ENCODE assay signal across 24 cellular contexts in the genomic region with DNA sequence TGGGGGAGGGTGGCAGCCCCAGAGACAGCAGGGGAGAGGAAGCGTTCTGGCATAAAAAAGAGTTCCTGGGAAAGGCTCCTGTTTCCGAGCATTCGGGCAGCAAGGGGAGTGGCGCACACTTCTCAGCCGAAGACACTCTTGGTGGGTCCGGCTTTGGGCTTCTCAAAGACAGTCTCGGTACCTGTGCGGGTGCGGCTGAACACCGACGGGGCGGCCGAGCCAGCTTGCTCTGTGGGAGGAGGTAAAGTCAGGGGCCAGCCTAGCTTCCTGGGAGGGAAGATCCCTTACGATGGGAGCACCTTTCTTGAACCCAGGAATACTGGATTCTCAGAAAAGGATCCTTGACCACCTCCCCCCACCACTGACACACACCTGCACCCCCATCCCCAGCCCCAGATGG. TPM values are rescaled to one million over a fixed set of nuclear protein-coding genes. Genes with fewer than 3 reads are reported as not detected.
"Had no signal": no experiment of that assay in that cellular context is flagged by ENCODE, and none has a peak within 500 bp of the region (broad histone marks: within the 10 kb centered on the region; RNA-seq: fewer than 3 reads in every experiment).

No MANE protein-coding gene starts in this region.

- H3K4me3 ChIP-seq: sigmoid colon, suprapubic skin, transverse colon had no signal

- H3K9me3 Mint-ChIP-seq: immature natural killer cell; naive B cell; nephron; stimulated activated effector memory CD8-positive, alpha-beta T cell treated with anti-CD3 and anti-CD28 coated beads, Interleukin-12 subunit alpha, Interleukin-12 subunit beta, amount 100 ng/mL, for 72 hours had no signal

- H3K9me3 ChIP-seq: heart right ventricle, sigmoid colon, suprapubic skin, transverse colon had no signal

- H3K27ac ChIP-seq: sigmoid colon, suprapubic skin, transverse colon had no signal

- H3K4me3 Mint-ChIP-seq: immature natural killer cell; naive B cell; stimulated activated effector memory CD8-positive, alpha-beta T cell treated with anti-CD3 and anti-CD28 coated beads, Interleukin-12 subunit alpha, Interleukin-12 subunit beta, amount 100 ng/mL, for 72 hours had no signal

- ATAC-seq: esophagus mucosa; heart right ventricle; stimulated activated effector memory CD8-positive, alpha-beta T cell treated with anti-CD3 and anti-CD28 coated beads, Interleukin-12 subunit alpha, Interleukin-12 subunit beta, amount 100 ng/mL, for 72 hours; stimulated activated naive CD8-positive, alpha-beta T cell treated with anti-CD3 and anti-CD28 coated beads, Interleukin-15, Interleukin-2, amounts not matched to agents 100 U/mL and 50 U/mL, for 24 hours had no signal

- H3K36me3 ChIP-seq: transverse colon had no signal

- H3K27me3 Mint-ChIP-seq: naive B cell had no signal

- H3K27ac Mint-ChIP-seq: naive B cell, nephron had no signal

- H3K4me1 Mint-ChIP-seq: naive B cell had no signal

- H3K27me3 ChIP-seq: dorsolateral prefrontal cortex, heart right ventricle, sigmoid colon, suprapubic skin, transverse colon had no signal

- DNase-seq: caudate nucleus; cortex of kidney; dorsolateral prefrontal cortex; effector CD8-positive, alpha-beta T cell; heart right ventricle; immature natural killer cell; mesendoderm; naive B cell; sigmoid colon; small intestine; stimulated activated CD4-positive, alpha-beta T cell treated with anti-CD3 and anti-CD28 coated beads, Interleukin-2, amount 100 ng/mL, for 48 hours; stimulated activated CD8-positive, alpha-beta memory T cell treated with anti-CD3 and anti-CD28 coated beads, Interleukin-4, amount 100 ng/mL, for 48 hours; stimulated activated naive CD8-positive, alpha-beta T cell treated with anti-CD3 and anti-CD28 coated beads, Interleukin-15, Interleukin-2, amounts not matched to agents 100 U/mL and 50 U/mL, for 24 hours; transverse colon had no signal

RNA-seq across cellular contexts. Expression of a gene that starts 1.6 kb away (rescaled TPM):
- total RNA-seq: fibroblast of lung, frontal cortex, pulmonary artery endothelial cell had no signal
- polyA plus RNA-seq: immature natural killer cell, keratinocyte had no signal

RNA-seq across cellular contexts. Expression of a gene that starts 38.6 kb away (rescaled TPM):
- total RNA-seq: frontal cortex, pulmonary artery endothelial cell had no signal
- polyA plus RNA-seq: immature natural killer cell, keratinocyte had no signal

RNA-seq across cellular contexts. Expression of a gene that starts 55.8 kb away (rescaled TPM):
- total RNA-seq: chondrocyte, fibroblast of lung, frontal cortex, heart right ventricle, lung microvascular endothelial cell, pulmonary artery endothelial cell, sigmoid colon, transverse colon had no signal
- polyA plus RNA-seq: fibroblast of lung, immature natural killer cell, keratinocyte had no signal
